ENCODE assay signal across 1 cellular context in genomic region chr3:13538520-13539284, GRCh38.
TF ChIP-seq lines count a peak whose summit lies in the region.

No MANE protein-coding gene starts in this region.

TF ChIP-seq in HEK293, 187 proteins besides CTCF, POLR2A, EP300 and RAD21 (continued from another document):
- no peak for TF ChIP-seq BCL11A (tag by site-specific recombination; IDR thresholded peaks at IDR 0.05; ENCODE audit: low read depth)
